Comparison of ENCODE assay signal across 7 cellular contexts in the genomic region with DNA sequence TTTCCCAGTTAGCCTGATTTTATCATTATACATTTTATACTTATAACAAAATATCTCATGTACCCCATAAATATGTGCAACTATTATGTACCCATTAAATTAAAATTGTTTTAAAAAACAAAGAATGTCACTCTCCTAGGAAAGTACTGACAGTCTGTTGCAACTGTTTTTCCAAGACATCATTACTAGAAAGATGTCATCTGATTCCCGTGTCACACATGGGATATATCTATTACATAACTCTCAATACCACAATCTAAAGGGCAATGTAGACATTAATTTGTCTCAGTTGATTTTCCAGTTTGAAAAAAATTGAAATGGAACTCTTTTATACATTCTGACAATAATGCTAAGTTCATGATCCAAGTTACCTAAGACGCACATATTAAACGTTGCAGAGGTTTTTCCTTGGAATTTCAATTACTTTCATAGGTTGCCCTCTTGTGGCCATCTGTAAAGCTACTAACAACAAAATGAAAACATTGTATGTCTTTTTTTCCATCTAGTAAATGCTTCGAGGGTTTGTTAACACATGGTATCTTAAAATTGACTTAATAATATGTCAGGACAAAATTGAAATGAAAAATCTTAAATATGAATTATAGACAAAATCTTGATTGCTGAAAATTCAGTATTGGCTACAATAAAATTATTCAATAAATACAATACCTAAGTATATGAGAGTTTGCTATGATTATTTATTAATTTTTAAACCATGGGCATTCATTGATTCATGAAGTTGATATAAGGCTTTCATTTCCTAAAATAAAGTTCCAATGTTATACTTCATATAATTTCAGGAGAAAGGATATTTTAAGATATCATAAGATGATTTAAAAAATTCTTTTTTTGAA.
A peak's percentile ranks its signal among the peaks of the same experiment; 100 is the strongest.
DNase-seq lines count a peak whose midpoint lies in the region; ATAC-seq, FAIRE-seq and TF ChIP-seq lines count a peak whose summit lies in the region.

No MANE protein-coding gene starts in this region.

- intact Hi-C loops in adrenal gland (cut with DNase I), result loop anchor here in 1 of 2 donors (10.0 kb wide), 1 partner anchor 173 kb away; no protein-coding TSS in a partner anchor

- no peak for TF ChIP-seq POLR2A in GM12892 (IDR thresholded peaks at IDR 0.05; ENCODE audit: low read depth, low read length)
- TF ChIP-seq POLR2A in adrenal gland (IDR thresholded peaks at IDR 0.05), result no peak

- H3K4me3 ChIP-seq in adrenal gland, result no peak overlapping the region

- peak; percentile 35 to 68 (median 52) for TF ChIP-seq CTCF in adrenal gland (IDR thresholded peaks at IDR 0.05)

- ATAC-seq in GM18520 (IDR thresholded peaks at IDR 0.05; ENCODE audit: unreplicated experiment), result no peak

- 14 to 17% (median 15%) methylated on average over 4 of the region's 4 CpGs for WGBS in adrenal gland, 4 donors

- H3K27ac ChIP-seq in adrenal gland, result no peak overlapping the region

- no peaks in the 10 kb centered on the region for H3K36me3 ChIP-seq in adrenal gland (replicated peaks in 1 of 2)

- H3K27me3 ChIP-seq in adrenal gland, result no peaks in the 10 kb centered on the region

- no peaks in the 10 kb centered on the region for H3K9me3 ChIP-seq in adrenal gland (replicated peaks in 1 of 3)

- peak; percentile 64 for FAIRE-seq in GM12892 (lab: Jason Lieb, UNC)
- FAIRE-seq in GM19239 (lab: Jason Lieb, UNC), result no peak

- no peaks in the 10 kb centered on the region for H3K4me1 ChIP-seq in adrenal gland (replicated peaks in 1 of 2)

- no peak for DNase-seq in GM12892 (ENCODE audit: insufficient read length)
- peak; percentile 65 for DNase-seq in NCI-H2029 treated with DMSO at 0.1 percent for 48 hours (lab: John Stamatoyannopoulos, UW)
- DNase-seq in adrenal gland, result peak in 1 of 7 donors; percentile 9
- DNase-seq in iris pigment epithelial cell (ENCODE audit: low read depth), result peak; percentile 60
- DNase-seq in cortex of kidney (lab: John Stamatoyannopoulos, UW), result no peak
- no peak for DNase-seq in GM19239 (ENCODE audit: insufficient read length, low spot score)

Comparison
In these comparisons a context has a peak if more than half of its experiments do, and no peak if none do; other contexts are left out.
1. DNase-seq: peak in NCI-H2029 treated with DMSO at 0.1 percent for 48 hours (single experiment) and iris pigment epithelial cell (single experiment); none in GM12892 (single experiment), cortex of kidney (single experiment) and GM19239 (single experiment).